8 cellular contexts compared by ENCODE assay signal in the genomic region with DNA sequence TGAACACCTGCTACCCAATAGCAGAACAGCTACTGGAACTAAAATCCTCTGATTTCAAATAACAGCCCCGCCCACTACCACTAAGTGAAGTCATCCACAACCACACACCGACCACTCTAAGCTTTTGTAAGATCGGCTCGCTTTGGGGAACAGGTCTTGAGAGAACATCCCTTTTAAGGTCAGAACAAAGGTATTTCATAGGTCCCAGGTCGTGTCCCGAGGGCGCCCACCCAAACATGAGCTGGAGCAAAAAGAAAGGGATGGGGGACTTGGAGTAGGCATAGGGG. TPM values are rescaled to one million over a fixed set of nuclear protein-coding genes. Genes with fewer than 3 reads are reported as not detected.
DNase-seq lines count a peak whose midpoint lies in the region; ATAC-seq and FAIRE-seq lines count a peak whose summit lies in the region.

No MANE protein-coding gene starts in this region.

- H3K27ac Mint-ChIP-seq in stimulated activated effector memory CD8-positive, alpha-beta T cell treated with anti-CD3 and anti-CD28 coated beads, Interleukin-12 subunit alpha, Interleukin-12 subunit beta, amount 100 ng/mL, for 72 hours: peak overlapping the region; percentile 100

- no peaks in the 10 kb centered on the region for H3K9me3 ChIP-seq in duodenal mucosa (ENCODE audit: control insufficient read depth in 1 of 2, low read length in 2 of 2)
- H3K9me3 ChIP-seq in mesodermal cell (ENCODE audit: control insufficient read depth, low read length): peaks cover 5% of the 10 kb centered on the region

- H3K4me1 Mint-ChIP-seq in stimulated activated effector memory CD8-positive, alpha-beta T cell treated with anti-CD3 and anti-CD28 coated beads, Interleukin-12 subunit alpha, Interleukin-12 subunit beta, amount 100 ng/mL, for 72 hours: peaks cover 10% of the 10 kb centered on the region

- no peak for FAIRE-seq in HTR-8/SVneo (lab: Jason Lieb, UNC)

- H3K4me3 ChIP-seq in duodenal mucosa (ENCODE audit: low read depth in 1 of 2, low read length in 2 of 2): peak overlapping the region; percentile 82 to 99
- peak overlapping the region; percentile 69 for H3K4me3 ChIP-seq in mesodermal cell (ENCODE audit: extremely low read depth, insufficient read depth, low read length, poor library complexity, severe bottlenecking)

- H3K27me3 ChIP-seq in duodenal mucosa (ENCODE audit: control insufficient read depth in 1 of 2, insufficient read depth in 2 of 2, low read length in 2 of 2): no peaks in the 10 kb centered on the region

- H3K36me3 Mint-ChIP-seq in stimulated activated effector memory CD8-positive, alpha-beta T cell treated with anti-CD3 and anti-CD28 coated beads, Interleukin-12 subunit alpha, Interleukin-12 subunit beta, amount 100 ng/mL, for 72 hours: peaks cover 26% of the 10 kb centered on the region

- ATAC-seq in GM21717 (IDR thresholded peaks at IDR 0.05; ENCODE audit: unreplicated experiment): peak; percentile 31
- ATAC-seq in stimulated activated effector memory CD8-positive, alpha-beta T cell treated with anti-CD3 and anti-CD28 coated beads, Interleukin-12 subunit alpha, Interleukin-12 subunit beta, amount 100 ng/mL, for 72 hours: peak; percentile 84

- H3K36me3 ChIP-seq in duodenal mucosa (ENCODE audit: control insufficient read depth in 1 of 2, insufficient read depth in 2 of 2, low read length in 2 of 2) (peaks cover 0 to 1% of the 10 kb centered on the region in 2 donors), mesodermal cell (ENCODE audit: control insufficient read depth, insufficient read depth, low read length) (peaks cover 3% of the 10 kb centered on the region)

- 42 to 68% methylated on average over 6 of the region's 7 CpGs for WGBS in mesodermal cell (ENCODE audit: insufficient coverage in 2 of 2), 2 experiments

- DNase-seq in Daoy (ENCODE audit: low read depth) (peak; percentile 43), LHCN-M2 (ENCODE audit: low read depth) (peak; percentile 54), HTR-8/SVneo (ENCODE audit: insufficient read length, low spot score) (no peak)
- peak; percentile 26 for DNase-seq in activated CD4-positive, alpha-beta T cell treated with anti-CD3 and anti-CD28 coated beads for 1 hour
- peak in 1 of 2 donors; percentile 46 for DNase-seq in stimulated activated effector memory CD8-positive, alpha-beta T cell treated with anti-CD3 and anti-CD28 coated beads, Interleukin-12 subunit alpha, Interleukin-12 subunit beta, amount 100 ng/mL, for 72 hours (ENCODE audit: low spot score in 2 of 2)

- H3K4me3 Mint-ChIP-seq in stimulated activated effector memory CD8-positive, alpha-beta T cell treated with anti-CD3 and anti-CD28 coated beads, Interleukin-12 subunit alpha, Interleukin-12 subunit beta, amount 100 ng/mL, for 72 hours: peak overlapping the region; percentile 82

- H3K27ac ChIP-seq in duodenal mucosa (ENCODE audit: low read depth, low read length) (peak overlapping the region; percentile 95), mesodermal cell (ENCODE audit: low read depth, low read length, severe bottlenecking) (peak overlapping the region; percentile 97)

- H3K9me3 Mint-ChIP-seq in stimulated activated effector memory CD8-positive, alpha-beta T cell treated with anti-CD3 and anti-CD28 coated beads, Interleukin-12 subunit alpha, Interleukin-12 subunit beta, amount 100 ng/mL, for 72 hours: no peaks in the 10 kb centered on the region

- peaks cover 0 to 13% of the 10 kb centered on the region in 2 donors for H3K4me1 ChIP-seq in duodenal mucosa (ENCODE audit: control insufficient read depth in 1 of 2, insufficient read depth in 2 of 2, low read length in 2 of 2)
- H3K4me1 ChIP-seq in mesodermal cell (ENCODE audit: control insufficient read depth, insufficient read depth, low read length, poor library complexity, severe bottlenecking): no peaks in the 10 kb centered on the region

- peak overlapping the region; percentile 94 to 95 for H3K9ac ChIP-seq in duodenal mucosa (ENCODE audit: low read depth in 1 of 2, low read length in 2 of 2)

RNA-seq across cellular contexts. Expression of gene ZAR1L, which starts 0.3 kb away (rescaled TPM):
- total RNA-seq in Daoy (2014; rRNA removed; shearing (Covaris generic)): not detected in 2 replicates
- not detected in 2 replicates for total RNA-seq in LHCN-M2 (2014; rRNA removed)
- polyA plus RNA-seq in LHCN-M2 (2012): not detected
- not detected for polyA plus RNA-seq in mesodermal cell (2013, experiment 1 of 2)
- polyA plus RNA-seq in mesodermal cell (2013, experiment 2 of 2): 0.20 TPM

RNA-seq across cellular contexts. Expression of gene BRCA2, which starts 0.4 kb away (rescaled TPM):
- total RNA-seq in Daoy (2014; rRNA removed; shearing (Covaris generic)): 7.8 and 19.4 TPM in 2 replicates
- total RNA-seq in LHCN-M2 (2014; rRNA removed): 22.7 and 24.8 TPM in 2 replicates
- 2.6 TPM for polyA plus RNA-seq in LHCN-M2 (2012)
- 3.5 TPM for polyA plus RNA-seq in mesodermal cell (2013, experiment 1 of 2)
- 3.9 TPM for polyA plus RNA-seq in mesodermal cell (2013, experiment 2 of 2)
